13 cellular contexts compared by ENCODE assay signal in genomic region chr19:28706693-28707092, GRCh38.
DNase-seq lines count a peak whose midpoint lies in the region; ATAC-seq and TF ChIP-seq lines count a peak whose summit lies in the region.
"Had no signal": no experiment of that assay in that cellular context is flagged by ENCODE, and none has a peak within 500 bp of the region (broad histone marks: within the 10 kb centered on the region; RNA-seq: fewer than 3 reads in every experiment).

No MANE protein-coding gene starts in this region.

- H3K4me3 Mint-ChIP-seq in activated naive CD8-positive, alpha-beta T cell treated with anti-CD3 and anti-CD28 coated beads, Interleukin-2, amount 50 U/mL, for 24 hours, result no peak overlapping the region
- H3K4me3 Mint-ChIP-seq in WTC11, result no peak overlapping the region
- H3K4me3 Mint-ChIP-seq: CD14-positive monocyte; CD8-positive, alpha-beta T cell had no signal

- H3K27me3 ChIP-seq in trophoblast cell (ENCODE audit: insufficient read depth, low read length) (no peaks in the 10 kb centered on the region), colonic mucosa (no peaks in the 10 kb centered on the region)

- H3K9ac ChIP-seq in trophoblast cell (ENCODE audit: low read length) (no peak overlapping the region), colonic mucosa (ENCODE audit: low read depth in 2 of 2, low read length in 2 of 2) (no peak overlapping the region)

- no peaks in the 10 kb centered on the region for H3K4me1 Mint-ChIP-seq in activated naive CD8-positive, alpha-beta T cell treated with anti-CD3 and anti-CD28 coated beads, Interleukin-2, amount 50 U/mL, for 24 hours
- H3K4me1 Mint-ChIP-seq in WTC11, result no peaks in the 10 kb centered on the region; the same call in 1 of the 2 replicates
- H3K4me1 Mint-ChIP-seq: CD14-positive monocyte had no signal

- H3K36me3 Mint-ChIP-seq in activated naive CD8-positive, alpha-beta T cell treated with anti-CD3 and anti-CD28 coated beads, Interleukin-2, amount 50 U/mL, for 24 hours (ENCODE audit: low read depth), result no peaks in the 10 kb centered on the region
- peaks cover 20% of the 10 kb centered on the region for H3K36me3 Mint-ChIP-seq in WTC11
- H3K36me3 Mint-ChIP-seq: CD14-positive monocyte; CD8-positive, alpha-beta T cell had no signal

- H3K79me1 ChIP-seq in trophoblast cell (ENCODE audit: low read length), result peaks cover 5% of the 10 kb centered on the region

- H3K27ac ChIP-seq in trophoblast cell (ENCODE audit: low read depth, low read length) (no peak overlapping the region), colonic mucosa (no peak overlapping the region)

- H3K4me3 ChIP-seq in choroid plexus epithelial cell (ENCODE audit: low read depth, low read length), result no peak overlapping the region
- no peak overlapping the region for H3K4me3 ChIP-seq in trophoblast cell (ENCODE audit: low read depth, low read length)
- no peak overlapping the region for H3K4me3 ChIP-seq in colonic mucosa

- ATAC-seq in activated naive CD8-positive, alpha-beta T cell treated with anti-CD3 and anti-CD28 coated beads, Interleukin-2, amount 50 U/mL, for 24 hours, result no peak
- no peak for ATAC-seq in WTC11
- ATAC-seq: CD8-positive, alpha-beta T cell; HCT116 had no signal

- H2AK5ac ChIP-seq in trophoblast cell (ENCODE audit: low read length), result no peak overlapping the region

- H2AFZ ChIP-seq in trophoblast cell (ENCODE audit: insufficient read depth, low read length, poor library complexity), result no peak overlapping the region

- H3K36me3 ChIP-seq in trophoblast cell (ENCODE audit: control insufficient read depth in 1 of 2, insufficient read depth in 2 of 2, low read length in 2 of 2) (no peaks in the 10 kb centered on the region), colonic mucosa (no peaks in the 10 kb centered on the region)

- H3K9me3 Mint-ChIP-seq in activated naive CD8-positive, alpha-beta T cell treated with anti-CD3 and anti-CD28 coated beads, Interleukin-2, amount 50 U/mL, for 24 hours, result no peaks in the 10 kb centered on the region
- no peaks in the 10 kb centered on the region for H3K9me3 Mint-ChIP-seq in WTC11
- H3K9me3 Mint-ChIP-seq: CD14-positive monocyte; CD8-positive, alpha-beta T cell had no signal

- H3K27me3 Mint-ChIP-seq in activated naive CD8-positive, alpha-beta T cell treated with anti-CD3 and anti-CD28 coated beads, Interleukin-2, amount 50 U/mL, for 24 hours, result peaks cover 2% of the 10 kb centered on the region
- H3K27me3 Mint-ChIP-seq in WTC11 (ENCODE audit: low read depth), result no peaks in the 10 kb centered on the region

- CTCF ChIA-PET in WTC11 (lab: Charles Lee), result no interaction called here

- H2BK12ac ChIP-seq in trophoblast cell (ENCODE audit: low read length), result peak overlapping the region; percentile 21

- H3K9me3 ChIP-seq in trophoblast cell (ENCODE audit: insufficient read depth, low read depth, low read length), result no peaks in the 10 kb centered on the region
- H3K9me3 ChIP-seq in colonic mucosa, result no peaks in the 10 kb centered on the region

- no CpG with 5 or more reads among the region's 2 CpGs for WGBS in trophoblast cell (ENCODE audit: extremely low coverage, insufficient coverage, insufficient read length)

- H3K79me2 ChIP-seq in trophoblast cell (ENCODE audit: control insufficient read depth, insufficient read depth, low read length, poor library complexity), result no peaks in the 10 kb centered on the region

- intact Hi-C loops in colonic mucosa (cut with DNase I), result loop anchor here (5.0 kb wide), 1 partner anchor 244 kb away; no protein-coding TSS in a partner anchor

- H3K23ac ChIP-seq in trophoblast cell (ENCODE audit: low read length), result no peak overlapping the region

- no peak overlapping the region for H2BK120ac ChIP-seq in trophoblast cell (ENCODE audit: insufficient read depth, low read length, poor library complexity)

- no peak overlapping the region for H3K18ac ChIP-seq in trophoblast cell (ENCODE audit: low read length)

- H3K4ac ChIP-seq in trophoblast cell (ENCODE audit: low read depth, low read length), result no peak overlapping the region

- DNase-seq in HT1080 (ENCODE audit: low read depth) (peak; percentile 11), choroid plexus epithelial cell (ENCODE audit: low read depth) (peak; percentile 9), trophoblast cell (no peak), colonic mucosa (no peak), WTC11 (ENCODE audit: low spot score) (no peak), NCI-H510A treated with DMSO at 0.1 percent for 48 hours (lab: John Stamatoyannopoulos, UW) (no peak)
- DNase-seq in activated naive CD8-positive, alpha-beta T cell treated with anti-CD3 and anti-CD28 coated beads, Interleukin-2, amount 50 U/mL, for 24 hours, result no peak
- DNase-seq: CD8-positive, alpha-beta T cell; COR-L47; GF-D8; IMR-90 had no signal

- peak overlapping the region; percentile 53 for H4K91ac ChIP-seq in trophoblast cell (ENCODE audit: low read depth, low read length)

- H3K27ac Mint-ChIP-seq in activated naive CD8-positive, alpha-beta T cell treated with anti-CD3 and anti-CD28 coated beads, Interleukin-2, amount 50 U/mL, for 24 hours, result no peak overlapping the region
- no peak overlapping the region for H3K27ac Mint-ChIP-seq in WTC11
- H3K27ac Mint-ChIP-seq: CD14-positive monocyte; CD8-positive, alpha-beta T cell had no signal

- no peak overlapping the region for H3K4me2 ChIP-seq in trophoblast cell (ENCODE audit: low read length)

- no peak overlapping the region for H3K14ac ChIP-seq in trophoblast cell (ENCODE audit: low read length)

- no peak for TF ChIP-seq CTCF in choroid plexus epithelial cell (conservative IDR thresholded peaks at IDR 0.05; ENCODE audit: low read depth, low read length)
- TF ChIP-seq CTCF in colonic mucosa (IDR thresholded peaks at IDR 0.05), result no peak
- TF ChIP-seq CTCF in WTC11 (IDR thresholded peaks at IDR 0.05), result no peak

- H3K4me1 ChIP-seq in trophoblast cell (ENCODE audit: control insufficient read depth in 1 of 2, insufficient read depth in 2 of 2, low read length in 2 of 2), result no peaks in the 10 kb centered on the region
- no peaks in the 10 kb centered on the region for H3K4me1 ChIP-seq in colonic mucosa

- no peak overlapping the region for H4K12ac ChIP-seq in trophoblast cell (ENCODE audit: low read depth, low read length)

- no peak overlapping the region for H4K8ac ChIP-seq in trophoblast cell (ENCODE audit: low read depth, low read length)

- no peak overlapping the region for H2BK5ac ChIP-seq in trophoblast cell (ENCODE audit: low read depth, low read length, poor library complexity)

- POLR2A ChIA-PET in WTC11 (lab: Charles Lee), result no interaction called here

TF ChIP-seq in WTC11, 78 proteins besides CTCF, POLR2A, EP300 and RAD21 (continues in another document):
- no peak for TF ChIP-seq AFF4 (CRISPR knock-in tag; IDR thresholded peaks at IDR 0.05; ENCODE audit: borderline replicate concordance)
- TF ChIP-seq GRHL2 (CRISPR knock-in tag; IDR thresholded peaks at IDR 0.05; ENCODE audit: insufficient replicate concordance, severe bottlenecking), result no peak
- TF ChIP-seq MAX (CRISPR knock-in tag; IDR thresholded peaks at IDR 0.05), result no peak
- no peak for TF ChIP-seq PREB (CRISPR knock-in tag; IDR thresholded peaks at IDR 0.05; ENCODE audit: borderline replicate concordance)
- TF ChIP-seq NFE2L1 (CRISPR knock-in tag; IDR thresholded peaks at IDR 0.05), result no peak
- TF ChIP-seq RELA (CRISPR knock-in tag; IDR thresholded peaks at IDR 0.05; ENCODE audit: borderline replicate concordance), result no peak
- no peak for TF ChIP-seq CREB1 (CRISPR knock-in tag; IDR thresholded peaks at IDR 0.05)
- TF ChIP-seq NFYB (CRISPR knock-in tag; conservative IDR thresholded peaks at IDR 0.05; ENCODE audit: low read depth), result no peak
- TF ChIP-seq SMAD4 (CRISPR knock-in tag; IDR thresholded peaks at IDR 0.05), result no peak
- TF ChIP-seq GABPB1 (CRISPR knock-in tag; IDR thresholded peaks at IDR 0.05), result no peak
- TF ChIP-seq RORB (CRISPR knock-in tag; IDR thresholded peaks at IDR 0.05), result no peak
- no peak for TF ChIP-seq NFATC4 (CRISPR knock-in tag; IDR thresholded peaks at IDR 0.05)

Comparison
In these comparisons a context has a peak if more than half of its experiments do, and no peak if none do; other contexts are left out.
1. DNase-seq: peak in HT1080 (single experiment) and choroid plexus epithelial cell (single experiment); none in trophoblast cell (0 of 2), colonic mucosa (single experiment), activated naive CD8-positive, alpha-beta T cell treated with anti-CD3 and anti-CD28 coated beads, Interleukin-2, amount 50 U/mL, for 24 hours (single experiment), WTC11 (single experiment) and NCI-H510A treated with DMSO at 0.1 percent for 48 hours (single experiment).